20 cellular contexts compared by ENCODE assay signal in genomic region chr1:28436211-28436769, GRCh38.
A peak's percentile ranks its signal among the peaks of the same experiment; 100 is the strongest.
DNase-seq lines count a peak whose midpoint lies in the region; ATAC-seq, FAIRE-seq and TF ChIP-seq lines count a peak whose summit lies in the region.
"Had no signal": no experiment of that assay in that cellular context is flagged by ENCODE, and none has a peak within 500 bp of the region (broad histone marks: within the 10 kb centered on the region; RNA-seq: fewer than 3 reads in every experiment).

No MANE protein-coding gene starts in this region.

- no peak overlapping the region for H3K4me3 ChIP-seq in K562

- no peaks in the 10 kb centered on the region for H3K9me3 Mint-ChIP-seq in activated naive CD4-positive, alpha-beta T cell treated with anti-CD3 and anti-CD28 coated beads for 36 hours
- H3K9me3 Mint-ChIP-seq in activated naive CD4-positive, alpha-beta T cell treated with anti-CD3 and anti-CD28 coated beads, Interleukin-2, amount 10 ng/mL, durations not matched to agents 7 days and 5 days, result no peaks in the 10 kb centered on the region
- no peaks in the 10 kb centered on the region for H3K9me3 Mint-ChIP-seq in HFFc6
- H3K9me3 Mint-ChIP-seq in stimulated activated naive B cell treated with anti-CD40 and anti-IgM and Interleukin-4, amounts not matched to agents 10 μg/mL and 1 μg/mL and 100 μg/mL, for 72 hours, result no peaks in the 10 kb centered on the region
- H3K9me3 Mint-ChIP-seq: activated T-helper 17 cell treated with anti-CD3 and anti-CD28 coated beads, Interleukin-2, amount 50 U/mL, for 72 hours; CD4-positive, alpha-beta memory T cell; nephron; stimulated activated naive CD8-positive, alpha-beta T cell treated with anti-CD3 and anti-CD28 coated beads, Interleukin-15, Interleukin-2, amounts not matched to agents 100 ng/mL and 50 ng/mL, for 24 hours had no signal

- H3K4me1 Mint-ChIP-seq in activated naive CD4-positive, alpha-beta T cell treated with anti-CD3 and anti-CD28 coated beads for 36 hours (ENCODE audit: low read depth), result peaks cover 29% of the 10 kb centered on the region
- peaks cover 20% of the 10 kb centered on the region for H3K4me1 Mint-ChIP-seq in activated naive CD4-positive, alpha-beta T cell treated with anti-CD3 and anti-CD28 coated beads, Interleukin-2, amount 10 ng/mL, durations not matched to agents 7 days and 5 days
- H3K4me1 Mint-ChIP-seq in HFFc6 (ENCODE audit: low read depth), result peaks cover 41% of the 10 kb centered on the region
- H3K4me1 Mint-ChIP-seq in stimulated activated naive B cell treated with anti-CD40 and anti-IgM and Interleukin-4, amounts not matched to agents 10 μg/mL and 1 μg/mL and 100 μg/mL, for 72 hours, result peaks cover 7 to 11% of the 10 kb centered on the region in 2 donors
- H3K4me1 Mint-ChIP-seq: activated T-helper 17 cell treated with anti-CD3 and anti-CD28 coated beads, Interleukin-2, amount 50 U/mL, for 72 hours had no signal

- POLR2A ChIA-PET in K562 (lab: Yijun Ruan, JAX), result interaction anchor here (0.5 to 2.0 kb wide), 7 partner anchors 27 to 546 kb away, joined by 3 to 9 read pairs (median 3); partner anchors contain the start of gene RCC1

- no peak overlapping the region for H3K4me2 ChIP-seq in K562 (ENCODE audit: insufficient read depth, low read length)

- H3K4me1 ChIP-seq in K562 (replicated peaks in 1 of 2; ENCODE audit: control insufficient read depth in 2 of 2, insufficient read depth in 2 of 2, low read length in 2 of 2), result peaks cover 6 to 14% of the 10 kb centered on the region in 2 experiments

- peak; percentile 11 to 20; a peak in 1 of 4 replicates for TF ChIP-seq RAD21 in K562 (CRISPR knock-in tag; conservative IDR thresholded peaks at IDR 0.05 in 1 of 2, IDR thresholded peaks at IDR 0.05 in 1 of 2)

- in situ Hi-C loops in K562 (cut with MboI), result loop anchor here (25.0 kb wide), 1 partner anchor 1376 kb away; no protein-coding TSS in a partner anchor

- WGBS in K562 (ENCODE audit: insufficient coverage, low coverage, missing lambda C conversion rate), result 73% methylated on average over 2 of the region's 2 CpGs

- H3K9me1 ChIP-seq in K562 (ENCODE audit: control insufficient read depth, insufficient read depth, low read length), result no peaks in the 10 kb centered on the region

- TF ChIP-seq CTCF in HFFc6 (IDR thresholded peaks at IDR 0.05) (no peak), K562 (IDR thresholded peaks at IDR 0.05 in 2 of 3, conservative IDR thresholded peaks at IDR 0.05 in 1 of 3; ENCODE audit: insufficient read depth in 2 of 3, low read depth in 1 of 3, low read length in 3 of 3) (peak in 2 of 3 experiments; percentile 14 to 21; a peak in 1 of 6 replicates)

- no peak overlapping the region for H3K4me3 Mint-ChIP-seq in activated naive CD4-positive, alpha-beta T cell treated with anti-CD3 and anti-CD28 coated beads for 36 hours
- H3K4me3 Mint-ChIP-seq in activated naive CD4-positive, alpha-beta T cell treated with anti-CD3 and anti-CD28 coated beads, Interleukin-2, amount 10 ng/mL, durations not matched to agents 7 days and 5 days, result no peak overlapping the region
- no peak overlapping the region for H3K4me3 Mint-ChIP-seq in HFFc6
- no peak overlapping the region for H3K4me3 Mint-ChIP-seq in stimulated activated naive B cell treated with anti-CD40 and anti-IgM and Interleukin-4, amounts not matched to agents 10 μg/mL and 1 μg/mL and 100 μg/mL, for 72 hours
- H3K4me3 Mint-ChIP-seq: activated T-helper 17 cell treated with anti-CD3 and anti-CD28 coated beads, Interleukin-2, amount 50 U/mL, for 72 hours; CD4-positive, alpha-beta memory T cell; nephron; stimulated activated naive CD8-positive, alpha-beta T cell treated with anti-CD3 and anti-CD28 coated beads, Interleukin-15, Interleukin-2, amounts not matched to agents 100 ng/mL and 50 ng/mL, for 24 hours had no signal

- H3K9ac ChIP-seq in K562 (ENCODE audit: insufficient read depth in 1 of 2, low read depth in 2 of 2, low read length in 2 of 2), result no peak overlapping the region

- no peak overlapping the region for H2AFZ ChIP-seq in K562 (ENCODE audit: low read depth, low read length)

- H3K27me3 ChIP-seq in K562 (ENCODE audit: control insufficient read depth in 2 of 2, insufficient read depth in 2 of 2, low read length in 2 of 2), result no peaks in the 10 kb centered on the region

- peaks cover 2% of the 10 kb centered on the region; the same call in 1 of the 3 replicates for H3K79me2 ChIP-seq in K562 (ENCODE audit: control insufficient read depth, insufficient read depth, low read length)

- BruUV-seq in K562 (replicated peaks; lab: Mats Ljungman, UMichigan), result no TSS peak

- FAIRE-seq in K562 (lab: Jason Lieb, UNC) (no peak), urothelium cell line (lab: Jason Lieb, UNC) (no peak)

- TF ChIP-seq EP300 in K562 (IDR thresholded peaks at IDR 0.05; ENCODE audit: low read length), result no peak

- H3K27me3 Mint-ChIP-seq in activated naive CD4-positive, alpha-beta T cell treated with anti-CD3 and anti-CD28 coated beads for 36 hours (ENCODE audit: low read depth), result no peaks in the 10 kb centered on the region
- H3K27me3 Mint-ChIP-seq in activated naive CD4-positive, alpha-beta T cell treated with anti-CD3 and anti-CD28 coated beads, Interleukin-2, amount 10 ng/mL, durations not matched to agents 7 days and 5 days, result no peaks in the 10 kb centered on the region
- no peaks in the 10 kb centered on the region for H3K27me3 Mint-ChIP-seq in HFFc6 (ENCODE audit: insufficient read depth)
- H3K27me3 Mint-ChIP-seq in stimulated activated naive B cell treated with anti-CD40 and anti-IgM and Interleukin-4, amounts not matched to agents 10 μg/mL and 1 μg/mL and 100 μg/mL, for 72 hours, result no peaks in the 10 kb centered on the region
- H3K27me3 Mint-ChIP-seq: activated T-helper 17 cell treated with anti-CD3 and anti-CD28 coated beads, Interleukin-2, amount 50 U/mL, for 72 hours; CD4-positive, alpha-beta memory T cell; stimulated activated naive CD8-positive, alpha-beta T cell treated with anti-CD3 and anti-CD28 coated beads, Interleukin-15, Interleukin-2, amounts not matched to agents 100 ng/mL and 50 ng/mL, for 24 hours had no signal

- H3K27ac ChIP-seq in K562 (ENCODE audit: extremely low read depth, low read depth, low read length), result no peak overlapping the region

- no peaks in the 10 kb centered on the region for H4K20me1 ChIP-seq in K562 (replicated peaks; ENCODE audit: control insufficient read depth, insufficient read depth, low read length)

- ATAC-seq in K562, result peak; percentile 55; the same call in 2 of the 3 replicates
- peak; percentile 59 to 61 for ATAC-seq in stimulated activated naive B cell treated with anti-CD40 and anti-IgM and Interleukin-4, amounts not matched to agents 10 μg/mL and 1 μg/mL and 100 μg/mL, for 72 hours (replicated peaks)
- ATAC-seq in GM19324 (IDR thresholded peaks at IDR 0.05; ENCODE audit: low FRiP score, unreplicated experiment), result no peak
- ATAC-seq in HG03095 (IDR thresholded peaks at IDR 0.05; ENCODE audit: unreplicated experiment), result no peak
- ATAC-seq: activated T-helper 17 cell treated with anti-CD3 and anti-CD28 coated beads, Interleukin-2, amount 50 U/mL, for 72 hours; Right ventricle myocardium inferior had no signal

- no peak overlapping the region for H3K27ac Mint-ChIP-seq in activated naive CD4-positive, alpha-beta T cell treated with anti-CD3 and anti-CD28 coated beads for 36 hours
- no peak overlapping the region for H3K27ac Mint-ChIP-seq in activated naive CD4-positive, alpha-beta T cell treated with anti-CD3 and anti-CD28 coated beads, Interleukin-2, amount 10 ng/mL, durations not matched to agents 7 days and 5 days
- H3K27ac Mint-ChIP-seq in HFFc6, result peak overlapping the region; percentile 33; the same call in 1 of the 2 replicates
- no peak overlapping the region for H3K27ac Mint-ChIP-seq in stimulated activated naive B cell treated with anti-CD40 and anti-IgM and Interleukin-4, amounts not matched to agents 10 μg/mL and 1 μg/mL and 100 μg/mL, for 72 hours
- H3K27ac Mint-ChIP-seq: activated T-helper 17 cell treated with anti-CD3 and anti-CD28 coated beads, Interleukin-2, amount 50 U/mL, for 72 hours; CD4-positive, alpha-beta memory T cell; nephron; stimulated activated naive CD8-positive, alpha-beta T cell treated with anti-CD3 and anti-CD28 coated beads, Interleukin-15, Interleukin-2, amounts not matched to agents 100 ng/mL and 50 ng/mL, for 24 hours had no signal

- H3K36me3 ChIP-seq in K562 (ENCODE audit: control insufficient read depth, insufficient read depth, low read length), result peaks cover 3% of the 10 kb centered on the region; the same call in 2 of the 3 replicates

- no peaks in the 10 kb centered on the region for H3K9me3 ChIP-seq in K562 (replicated peaks; ENCODE audit: control insufficient read depth, insufficient read depth, low read depth, low read length)

- TF ChIP-seq POLR2A in K562 (conservative IDR thresholded peaks at IDR 0.05), result no peak

- no peaks in the 10 kb centered on the region for H3K36me3 Mint-ChIP-seq in activated naive CD4-positive, alpha-beta T cell treated with anti-CD3 and anti-CD28 coated beads for 36 hours (ENCODE audit: low read depth)
- H3K36me3 Mint-ChIP-seq in activated naive CD4-positive, alpha-beta T cell treated with anti-CD3 and anti-CD28 coated beads, Interleukin-2, amount 10 ng/mL, durations not matched to agents 7 days and 5 days, result peaks cover 2% of the 10 kb centered on the region
- H3K36me3 Mint-ChIP-seq in HFFc6 (ENCODE audit: low read depth), result no peaks in the 10 kb centered on the region
- peaks cover 6 to 13% of the 10 kb centered on the region in 2 donors for H3K36me3 Mint-ChIP-seq in stimulated activated naive B cell treated with anti-CD40 and anti-IgM and Interleukin-4, amounts not matched to agents 10 μg/mL and 1 μg/mL and 100 μg/mL, for 72 hours

- intact Hi-C loops in activated naive CD4-positive, alpha-beta T cell treated with anti-CD3 and anti-CD28 coated beads for 36 hours (cut with micrococcal nuclease), result no loop called here
- intact Hi-C loops in K562 (cut with micrococcal nuclease), result no loop called here

- peak; percentile 13 for DNase-seq in activated naive CD4-positive, alpha-beta T cell treated with anti-CD3 and anti-CD28 coated beads for 36 hours
- no peak for DNase-seq in activated naive CD4-positive, alpha-beta T cell treated with anti-CD3 and anti-CD28 coated beads, Interleukin-2, amount 10 ng/mL, durations not matched to agents 7 days and 5 days
- DNase-seq in HFFc6 (no peak), K562 (ENCODE audit: extremely low read depth in 1 of 4, low spot score in 3 of 4) (peak in 1 of 4 experiments; percentile 39), urothelium cell line (ENCODE audit: low spot score) (no peak)
- DNase-seq in stimulated activated naive B cell treated with anti-CD40 and anti-IgM and Interleukin-4, amounts not matched to agents 10 μg/mL and 1 μg/mL and 100 μg/mL, for 72 hours, result no peak
- DNase-seq: caudate nucleus; CD4-positive, alpha-beta memory T cell; effector CD4-positive, alpha-beta T cell; HCEC 1CT; Kasumi-1; NCI-H1417 treated with DMSO at 0.1 percent for 48 hours; NCI-H2171; NCI-H748 treated with DMSO at 0.1 percent for 48 hours had no signal

- CTCF ChIA-PET in activated naive CD4-positive, alpha-beta T cell treated with anti-CD3 and anti-CD28 coated beads for 36 hours (lab: Charles Lee), result interaction anchor here (0.8 to 1.5 kb wide), 3 partner anchors 19 to 187 kb away, joined by 3 to 7 read pairs (median 4); no protein-coding TSS in a partner anchor
- CTCF ChIA-PET in activated naive CD4-positive, alpha-beta T cell treated with anti-CD3 and anti-CD28 coated beads, Interleukin-2, amount 10 ng/mL, durations not matched to agents 7 days and 5 days (lab: Charles Lee), result interaction anchor here (0.6 to 1.3 kb wide), 3 partner anchors 12 to 694 kb away, joined by 3 to 4 read pairs (median 3); no protein-coding TSS in a partner anchor
- CTCF ChIA-PET in K562 (lab: Yijun Ruan, JAX; ENCODE audit: low intra/inter-chr PET ratio), result no interaction called here

Comparison
In these comparisons a context has a peak if more than half of its experiments do, and no peak if none do; other contexts are left out.
1. ATAC-seq: peak in K562 (single experiment) and stimulated activated naive B cell treated with anti-CD40 and anti-IgM and Interleukin-4, amounts not matched to agents 10 μg/mL and 1 μg/mL and 100 μg/mL, for 72 hours (2 of 2); none in GM19324 (single experiment) and HG03095 (single experiment).